23 cellular contexts compared by ENCODE assay signal in genomic region chr5:14851597-14851996, GRCh38.
"Had no signal": no experiment of that assay in that cellular context is flagged by ENCODE, and none has a peak within 500 bp of the region (broad histone marks: within the 10 kb centered on the region; RNA-seq: fewer than 3 reads in every experiment).

No MANE protein-coding gene starts in this region.

- H3K36me3 ChIP-seq: breast epithelium, left lung, right lobe of liver, transverse colon had no signal

- H3K27ac ChIP-seq: breast epithelium, esophagus muscularis mucosa, foreskin keratinocyte, left lung, lower lobe of right lung, right lobe of liver, testis, transverse colon had no signal

- H3K9me3 ChIP-seq: breast epithelium, esophagus muscularis mucosa, left lung, lower lobe of right lung, right lobe of liver, testis, transverse colon had no signal

- H3K27ac Mint-ChIP-seq: activated T-helper 2 cell treated with anti-CD3 and anti-CD28 coated beads, Interferon-gamma antibody, Interleukin-2, Interleukin-4, amounts not matched to agents 10 μg/mL and 5 μg/mL and 100 μg/mL, durations not matched to agents 14 hours and 24 hours and 36 hours had no signal

- H3K9me3 Mint-ChIP-seq: activated naive CD4-positive, alpha-beta T cell treated with anti-CD3 and anti-CD28 coated beads, Interleukin-2, amount 50 U/mL, for 72 hours; activated T-cell treated with anti-CD3 and anti-CD28 coated beads, Interleukin-2, amount 50 U/mL, for 4 hours; activated T-helper 2 cell treated with anti-CD3 and anti-CD28 coated beads, Interferon-gamma antibody, Interleukin-2, Interleukin-4, amounts not matched to agents 10 μg/mL and 5 μg/mL and 100 μg/mL, durations not matched to agents 14 hours and 24 hours and 36 hours; central memory CD8-positive, alpha-beta T cell; natural killer cell treated with Interleukin-12 subunit alpha and Interleukin-12 subunit beta and Interleukin-15 and Interleukin-18, amount 100 ng/mL, for 72 hours had no signal

- H3K27me3 Mint-ChIP-seq: central memory CD8-positive, alpha-beta T cell; natural killer cell treated with Interleukin-12 subunit alpha and Interleukin-12 subunit beta and Interleukin-15 and Interleukin-18, amount 100 ng/mL, for 72 hours had no signal

- ATAC-seq: activated naive CD4-positive, alpha-beta T cell treated with anti-CD3 and anti-CD28 coated beads, Interleukin-2, amount 50 U/mL, for 72 hours; activated T-cell treated with anti-CD3 and anti-CD28 coated beads, Interleukin-2, amount 50 U/mL, for 4 hours; foreskin keratinocyte; left lung; lower lobe of right lung; natural killer cell treated with Interleukin-12 subunit alpha and Interleukin-12 subunit beta and Interleukin-15 and Interleukin-18, amount 100 ng/mL, for 72 hours; right lobe of liver; stimulated activated naive CD8-positive, alpha-beta T cell treated with anti-CD3 and anti-CD28 coated beads, Interleukin-15, Interleukin-2, amounts not matched to agents 100 U/mL and 50 U/mL, for 24 hours had no signal

- H3K36me3 Mint-ChIP-seq: natural killer cell treated with Interleukin-12 subunit alpha and Interleukin-12 subunit beta and Interleukin-15 and Interleukin-18, amount 100 ng/mL, for 72 hours had no signal

- H3K4me1 ChIP-seq: left lung, lower lobe of right lung, testis had no signal

- H3K4me3 Mint-ChIP-seq: activated T-cell treated with anti-CD3 and anti-CD28 coated beads, Interleukin-2, amount 50 U/mL, for 4 hours; central memory CD8-positive, alpha-beta T cell; natural killer cell treated with Interleukin-12 subunit alpha and Interleukin-12 subunit beta and Interleukin-15 and Interleukin-18, amount 100 ng/mL, for 72 hours had no signal

- H3K27me3 ChIP-seq: breast epithelium, esophagus muscularis mucosa, foreskin keratinocyte, left lung, right lobe of liver, testis, transverse colon had no signal

- DNase-seq: activated CD4-positive, alpha-beta T cell treated with anti-CD3 and anti-CD28 coated beads for 48 hours; activated CD4-positive, alpha-beta T cell treated with anti-CD3 and anti-CD28 coated beads, Interleukin-2, amount 50 U/mL, for 48 hours; activated CD8-positive, alpha-beta memory T cell treated with anti-CD3 and anti-CD28 coated beads, Interleukin-2, amount 50 U/mL, for 48 hours; activated naive CD4-positive, alpha-beta T cell; activated T-cell treated with anti-CD3 and anti-CD28 coated beads, Interleukin-2, amount 50 U/mL, for 4 hours; dermis blood vessel endothelial cell; effector CD4-positive, alpha-beta T cell; foreskin keratinocyte; left lung; lower lobe of right lung; mesendoderm; posterior cingulate gyrus; right lobe of liver; stimulated activated CD4-positive, alpha-beta T cell treated with anti-CD3 and anti-CD28 coated beads, Interleukin-4, amount 100 ng/mL, for 1 hour; stimulated activated naive CD8-positive, alpha-beta T cell treated with anti-CD3 and anti-CD28 coated beads, Interleukin-15, Interleukin-2, amounts not matched to agents 100 U/mL and 50 U/mL, for 24 hours; testis; transverse colon had no signal

- H3K4me3 ChIP-seq: breast epithelium, esophagus muscularis mucosa, left lung, lower lobe of right lung, right lobe of liver, testis, transverse colon had no signal
